8 cellular contexts compared by ENCODE assay signal in the genomic region with DNA sequence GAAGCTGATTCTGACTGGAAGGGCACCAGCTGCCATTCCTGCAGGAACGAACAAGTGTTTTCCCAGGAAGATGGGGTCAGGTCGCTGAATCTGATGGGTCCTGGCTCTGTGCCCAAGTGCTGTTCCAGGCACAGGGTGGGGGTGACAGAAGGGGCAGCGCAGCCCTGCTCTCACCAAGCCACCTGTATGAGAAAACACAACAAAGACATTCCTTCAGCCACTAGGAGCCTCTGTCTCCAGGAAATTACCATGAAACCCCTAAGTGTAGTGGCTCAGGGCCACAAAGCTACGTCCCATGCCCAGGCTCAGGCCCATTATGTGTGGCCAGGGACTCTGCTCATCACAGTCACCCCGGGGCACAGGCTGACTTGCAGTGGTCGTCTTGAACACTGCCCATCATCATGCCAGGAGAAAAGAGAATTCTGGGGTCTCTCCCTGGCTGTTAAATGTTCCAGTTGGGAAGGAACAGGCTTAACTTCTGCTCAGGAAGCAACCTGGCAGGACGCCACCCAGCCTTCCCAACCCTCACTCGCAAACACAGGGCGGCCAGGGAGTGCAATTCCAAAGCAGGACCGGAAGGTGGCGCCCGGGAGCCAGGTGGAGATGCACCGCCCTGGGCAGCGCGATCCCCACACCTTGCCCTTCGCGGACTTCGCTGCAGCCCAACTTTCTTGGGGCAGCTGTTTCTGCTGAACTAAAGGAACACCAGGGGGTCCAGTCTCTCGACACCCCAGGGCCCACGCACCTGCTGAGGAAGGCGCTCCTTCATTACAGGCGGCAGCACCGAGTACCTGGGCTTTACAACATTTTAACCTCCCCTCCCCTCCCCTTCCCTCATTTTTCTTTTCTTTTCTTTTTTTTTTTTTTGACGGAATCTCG. TPM values are rescaled to one million over a fixed set of nuclear protein-coding genes. Genes with fewer than 3 reads are reported as not detected.
DNase-seq lines count a peak whose midpoint lies in the region; ATAC-seq and TF ChIP-seq lines count a peak whose summit lies in the region.

No MANE protein-coding gene starts in this region.

- TF ChIP-seq CTCF in fibroblast of pulmonary artery (IDR thresholded peaks at IDR 0.05; ENCODE audit: low read length, missing control alignments) = peak; percentile 96
- peak; percentile 68 for TF ChIP-seq CTCF in neural cell (IDR thresholded peaks at IDR 0.05; ENCODE audit: poor library complexity, severe bottlenecking)

- peak; percentile 85 to 88 for ATAC-seq in activated T-cell treated with anti-CD3 and anti-CD28 coated beads, Interleukin-2, amount 50 U/mL, for 72 hours (replicated peaks in 1 of 2)

- no peak for TF ChIP-seq EP300 in neural cell (conservative IDR thresholded peaks at IDR 0.05; ENCODE audit: poor library complexity, severe bottlenecking)

- H2AFZ ChIP-seq in neural cell (ENCODE audit: low read depth, low read length) = no peak overlapping the region

- H3K9me3 ChIP-seq in neural cell (ENCODE audit: low read length) = no peaks in the 10 kb centered on the region

- peak; percentile 50 for TF ChIP-seq RAD21 in neural cell (conservative IDR thresholded peaks at IDR 0.05)

- no peak overlapping the region for H3K4me2 ChIP-seq in neural cell (ENCODE audit: low read length)

- peak; percentile 35 to 47 for DNase-seq in AML-193 (lab: John Stamatoyannopoulos, UW)
- peak; percentile 79 for DNase-seq in GM19240 (ENCODE audit: insufficient read length, low spot score)
- peak; percentile 89 for DNase-seq in HuH-7.5 (ENCODE audit: low spot score)
- DNase-seq in activated T-cell treated with anti-CD3 and anti-CD28 coated beads, Interleukin-2, amount 50 U/mL, for 72 hours = peak; percentile 77 to 86
- DNase-seq in fibroblast of pulmonary artery (ENCODE audit: low read depth) = peak; percentile 87
- peak; percentile 31 to 79 (median 56) for DNase-seq in stimulated activated naive CD4-positive, alpha-beta T cell (lab: John Stamatoyannopoulos, UW)

- H3K4me3 ChIP-seq in fibroblast of pulmonary artery (replicated peaks; ENCODE audit: low read depth, low read length) = no peak overlapping the region
- no peak overlapping the region for H3K4me3 ChIP-seq in neural cell (ENCODE audit: low read length)

- H3K79me2 ChIP-seq in neural cell (replicated peaks; ENCODE audit: insufficient read depth, low read length) = no peaks in the 10 kb centered on the region

- no peaks in the 10 kb centered on the region for H3K36me3 Mint-ChIP-seq in activated T-cell treated with anti-CD3 and anti-CD28 coated beads, Interleukin-2, amount 50 U/mL, for 72 hours (ENCODE audit: insufficient read depth in 2 of 2)

- H3K9ac ChIP-seq in neural cell (ENCODE audit: low read length) = no peak overlapping the region

- no peak overlapping the region for H3K27ac Mint-ChIP-seq in activated T-cell treated with anti-CD3 and anti-CD28 coated beads, Interleukin-2, amount 50 U/mL, for 72 hours

- no peaks in the 10 kb centered on the region for H3K9me2 ChIP-seq in neural cell (ENCODE audit: insufficient read depth, low read length)

- H3K27ac ChIP-seq in neural cell (ENCODE audit: low read length) = no peak overlapping the region

- H3K27me3 ChIP-seq in neural cell (ENCODE audit: insufficient read depth, low read depth, low read length) = no peaks in the 10 kb centered on the region

- no peaks in the 10 kb centered on the region for H4K20me1 ChIP-seq in neural cell (ENCODE audit: insufficient read depth)

- H3F3A ChIP-seq in neural cell (ENCODE audit: insufficient read depth, low read length, poor library complexity, severe bottlenecking) = no peaks in the 10 kb centered on the region

- H3K36me3 ChIP-seq in neural cell (ENCODE audit: insufficient read depth, low read length) = no peaks in the 10 kb centered on the region

- peak overlapping the region; percentile 17 to 39 for H3K4me3 Mint-ChIP-seq in activated T-cell treated with anti-CD3 and anti-CD28 coated beads, Interleukin-2, amount 50 U/mL, for 72 hours

- H3K27me3 Mint-ChIP-seq in activated T-cell treated with anti-CD3 and anti-CD28 coated beads, Interleukin-2, amount 50 U/mL, for 72 hours (ENCODE audit: low read depth) = peaks cover 13% of the 10 kb centered on the region

- H3K9me3 Mint-ChIP-seq in activated T-cell treated with anti-CD3 and anti-CD28 coated beads, Interleukin-2, amount 50 U/mL, for 72 hours = no peaks in the 10 kb centered on the region

- peaks cover 15% of the 10 kb centered on the region for H3K4me1 Mint-ChIP-seq in activated T-cell treated with anti-CD3 and anti-CD28 coated beads, Interleukin-2, amount 50 U/mL, for 72 hours (ENCODE audit: low read depth)

TF ChIP-seq in PFSK-1, 5 proteins besides CTCF, POLR2A, EP300 and RAD21:
- peak; percentile 88 for TF ChIP-seq FOXP2 (optimal IDR thresholded peaks at IDR 0.05; ENCODE audit: borderline replicate concordance, extremely low read depth, extremely low read length, insufficient read depth)
- no peak for TF ChIP-seq SIN3A (IDR thresholded peaks at IDR 0.05; ENCODE audit: borderline replicate concordance, insufficient read depth, low read length)

TF ChIP-seq in neural cell, 6 proteins besides CTCF, POLR2A, EP300 and RAD21:
- TF ChIP-seq POLR2AphosphoS5 (IDR thresholded peaks at IDR 0.05) (no peak), SMC3 (conservative IDR thresholded peaks at IDR 0.05; ENCODE audit: poor library complexity) (peak; percentile 53)
- TF ChIP-seq, protein P1, sequence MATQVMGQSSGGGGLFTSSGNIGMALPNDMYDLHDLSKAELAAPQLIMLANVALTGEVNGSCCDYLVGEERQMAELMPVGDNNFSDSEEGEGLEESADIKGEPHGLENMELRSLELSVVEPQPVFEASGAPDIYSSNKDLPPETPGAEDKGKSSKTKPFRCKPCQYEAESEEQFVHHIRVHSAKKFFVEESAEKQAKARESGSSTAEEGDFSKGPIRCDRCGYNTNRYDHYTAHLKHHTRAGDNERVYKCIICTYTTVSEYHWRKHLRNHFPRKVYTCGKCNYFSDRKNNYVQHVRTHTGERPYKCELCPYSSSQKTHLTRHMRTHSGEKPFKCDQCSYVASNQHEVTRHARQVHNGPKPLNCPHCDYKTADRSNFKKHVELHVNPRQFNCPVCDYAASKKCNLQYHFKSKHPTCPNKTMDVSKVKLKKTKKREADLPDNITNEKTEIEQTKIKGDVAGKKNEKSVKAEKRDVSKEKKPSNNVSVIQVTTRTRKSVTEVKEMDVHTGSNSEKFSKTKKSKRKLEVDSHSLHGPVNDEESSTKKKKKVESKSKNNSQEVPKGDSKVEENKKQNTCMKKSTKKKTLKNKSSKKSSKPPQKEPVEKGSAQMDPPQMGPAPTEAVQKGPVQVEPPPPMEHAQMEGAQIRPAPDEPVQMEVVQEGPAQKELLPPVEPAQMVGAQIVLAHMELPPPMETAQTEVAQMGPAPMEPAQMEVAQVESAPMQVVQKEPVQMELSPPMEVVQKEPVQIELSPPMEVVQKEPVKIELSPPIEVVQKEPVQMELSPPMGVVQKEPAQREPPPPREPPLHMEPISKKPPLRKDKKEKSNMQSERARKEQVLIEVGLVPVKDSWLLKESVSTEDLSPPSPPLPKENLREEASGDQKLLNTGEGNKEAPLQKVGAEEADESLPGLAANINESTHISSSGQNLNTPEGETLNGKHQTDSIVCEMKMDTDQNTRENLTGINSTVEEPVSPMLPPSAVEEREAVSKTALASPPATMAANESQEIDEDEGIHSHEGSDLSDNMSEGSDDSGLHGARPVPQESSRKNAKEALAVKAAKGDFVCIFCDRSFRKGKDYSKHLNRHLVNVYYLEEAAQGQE (IDR thresholded peaks at IDR 0.05; ENCODE audit: borderline replicate concordance) = no peak

RNA-seq across cellular contexts. Expression of gene SFTPB, which starts 11.0 kb away (rescaled TPM):
- 0.08 TPM for polyA plus RNA-seq in PFSK-1 (2012; ENCODE audit: insufficient read length, low read depth)
- total RNA-seq in activated T-cell treated with anti-CD3 and anti-CD28 coated beads, Interleukin-2, amount 50 U/mL, for 72 hours = not detected
- polyA plus RNA-seq in neural cell = not detected in 2 replicates
- polyA minus RNA-seq in neural cell = not detected in 2 replicates

RNA-seq across cellular contexts. Expression of gene GNLY, which starts 15.1 kb away (rescaled TPM):
- not detected for polyA plus RNA-seq in PFSK-1 (2012; ENCODE audit: insufficient read length, low read depth)
- 100 to 1,000 TPM in 1 of 2 donors, 10 to 100 TPM in 1; 23.8 to 143 TPM for total RNA-seq in activated T-cell treated with anti-CD3 and anti-CD28 coated beads, Interleukin-2, amount 50 U/mL, for 72 hours
- polyA plus RNA-seq in neural cell = not detected in 2 replicates
- not detected in 2 replicates for polyA minus RNA-seq in neural cell
